ENCODE assay signal across 8 cellular contexts in the genomic region with DNA sequence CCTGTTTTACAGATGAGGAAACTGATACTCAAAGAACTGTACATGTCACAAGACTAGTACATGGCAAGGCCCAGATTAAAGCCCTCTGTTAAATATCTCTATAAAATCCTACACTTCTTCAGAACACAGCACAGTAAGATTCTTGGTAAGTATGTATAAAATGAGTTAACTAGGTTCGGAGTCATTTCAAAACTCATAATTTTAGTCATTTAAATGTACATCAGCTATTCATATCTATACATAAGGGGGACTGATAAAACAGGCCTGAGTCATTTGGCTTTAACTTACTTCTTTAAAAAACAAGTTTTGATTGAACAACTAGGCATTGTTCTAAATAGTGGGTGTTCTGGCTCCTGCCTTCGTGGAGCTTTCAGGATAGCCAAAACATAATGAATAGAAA.
"Had no signal": no experiment of that assay in that cellular context is flagged by ENCODE, and none has a peak within 500 bp of the region (broad histone marks: within the 10 kb centered on the region; RNA-seq: fewer than 3 reads in every experiment).

No MANE protein-coding gene starts in this region.

- ATAC-seq: esophagus mucosa, lower lobe of right lung had no signal

- H3K27ac Mint-ChIP-seq: mesothelial cell of epicardium had no signal

- H3K4me3 ChIP-seq: lower lobe of right lung had no signal

- DNase-seq: activated CD4-positive, alpha-beta T cell treated with anti-CD3 and anti-CD28 coated beads for 4 hours; activated effector memory CD4-positive, alpha-beta T cell treated with anti-CD3 and anti-CD28 coated beads, Interleukin-2, amount 50 U/mL, for 16 hours; lower lobe of right lung; retina; stimulated activated CD4-positive, alpha-beta T cell treated with anti-CD3 and anti-CD28 coated beads, Interleukin-4, amount 100 ng/mL, for 1 hour; stimulated activated CD8-positive, alpha-beta memory T cell treated with anti-CD3 and anti-CD28 coated beads, Interleukin-4, amount 100 ng/mL, for 48 hours had no signal

- H3K4me3 Mint-ChIP-seq: mesothelial cell of epicardium had no signal
